In the genomic region with DNA sequence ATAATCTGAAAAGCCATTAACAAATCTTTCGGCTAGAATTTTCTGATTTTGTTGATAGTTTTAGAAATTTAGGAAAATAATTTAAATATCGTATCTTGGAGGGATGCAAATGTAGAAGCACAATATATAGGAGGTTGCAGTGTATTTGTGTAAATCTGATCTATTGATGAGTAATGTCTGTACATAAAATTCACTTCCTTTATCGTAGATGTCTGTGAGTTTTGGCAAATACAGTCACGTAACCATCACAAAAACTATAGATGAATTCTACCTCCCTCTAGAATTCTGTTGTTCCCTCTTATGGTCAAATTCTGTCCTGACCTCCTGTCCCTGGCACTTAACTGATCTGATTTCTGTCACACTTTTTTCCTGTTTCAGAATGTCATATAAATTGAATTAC, we compare ENCODE assay signal across 25 cellular contexts.
"Had no signal": no experiment of that assay in that cellular context is flagged by ENCODE, and none has a peak within 500 bp of the region (broad histone marks: within the 10 kb centered on the region; RNA-seq: fewer than 3 reads in every experiment).

No MANE protein-coding gene starts in this region.

- H3K4me1 ChIP-seq: esophagus squamous epithelium, gastrocnemius medialis, left lung, lower lobe of right lung had no signal

- H3K27me3 ChIP-seq: esophagus squamous epithelium, gastrocnemius medialis, heart right ventricle, left lung had no signal

- H3K36me3 Mint-ChIP-seq: natural killer cell had no signal

- DNase-seq: cortex of kidney; effector CD8-positive, alpha-beta T cell; effector memory CD8-positive, alpha-beta T cell; endodermal cell; erythroblast; esophagus squamous epithelium; foreskin melanocyte; gastrocnemius medialis; glutamatergic neuron; head of caudate nucleus; heart right ventricle; hippocampal formation; left cardiac atrium; left lung; left ventricle myocardium superior; lower lobe of right lung; mesendoderm; midbrain; naive thymus-derived CD4-positive, alpha-beta T cell; natural killer cell had no signal

- H3K27me3 Mint-ChIP-seq: dendritic cell treated with granulocyte-macrophage colony-stimulating factor and Interleukin-4, amounts not matched to agents 40 ng/mL and 50 ng/mL, for 4 days; effector memory CD8-positive, alpha-beta T cell; naive thymus-derived CD4-positive, alpha-beta T cell had no signal

- H3K9me3 ChIP-seq: esophagus squamous epithelium, gastrocnemius medialis, left lung, lower lobe of right lung had no signal

- H3K27ac ChIP-seq: epithelial cell of prostate, esophagus squamous epithelium, gastrocnemius medialis, heart right ventricle, left lung, lower lobe of right lung had no signal

- H3K9me3 Mint-ChIP-seq: endodermal cell, natural killer cell had no signal

- ATAC-seq: effector memory CD8-positive, alpha-beta T cell; esophagus mucosa; gastrocnemius medialis; heart right ventricle; left cardiac atrium; left lung; left ventricle myocardium superior; lower lobe of right lung; naive thymus-derived CD4-positive, alpha-beta T cell; natural killer cell had no signal

- H3K4me3 Mint-ChIP-seq: dendritic cell treated with granulocyte-macrophage colony-stimulating factor and Interleukin-4, amounts not matched to agents 40 ng/mL and 50 ng/mL, for 4 days; effector memory CD8-positive, alpha-beta T cell; endodermal cell; natural killer cell had no signal

- H3K27ac Mint-ChIP-seq: dendritic cell treated with granulocyte-macrophage colony-stimulating factor and Interleukin-4, amounts not matched to agents 40 ng/mL and 50 ng/mL, for 4 days; effector memory CD8-positive, alpha-beta T cell; endodermal cell; natural killer cell had no signal

- H3K4me3 ChIP-seq: esophagus squamous epithelium, gastrocnemius medialis, heart right ventricle, left lung, lower lobe of right lung had no signal

- H3K36me3 ChIP-seq: left lung, lower lobe of right lung had no signal

- FAIRE-seq: endometrium, keratinocyte had no signal
